In genomic region chr6:147909645-147910044, GRCh38 we compare ENCODE assay signal across 1 cellular context.
TF ChIP-seq lines count a peak whose summit lies in the region.

No MANE protein-coding gene starts in this region.

TF ChIP-seq in IMR-90, 13 proteins besides CTCF, POLR2A, EP300 and RAD21 (continued from another document):
- TF ChIP-seq USF2 (IDR thresholded peaks at IDR 0.05; ENCODE audit: low read depth, low read length) (no peak), NFE2L2 (IDR thresholded peaks at IDR 0.05; ENCODE audit: low read depth, low read length) (no peak), FOS (IDR thresholded peaks at IDR 0.05; ENCODE audit: low read depth, low read length) (no peak)
